Comparison of ENCODE assay signal across 24 cellular contexts in the genomic region with DNA sequence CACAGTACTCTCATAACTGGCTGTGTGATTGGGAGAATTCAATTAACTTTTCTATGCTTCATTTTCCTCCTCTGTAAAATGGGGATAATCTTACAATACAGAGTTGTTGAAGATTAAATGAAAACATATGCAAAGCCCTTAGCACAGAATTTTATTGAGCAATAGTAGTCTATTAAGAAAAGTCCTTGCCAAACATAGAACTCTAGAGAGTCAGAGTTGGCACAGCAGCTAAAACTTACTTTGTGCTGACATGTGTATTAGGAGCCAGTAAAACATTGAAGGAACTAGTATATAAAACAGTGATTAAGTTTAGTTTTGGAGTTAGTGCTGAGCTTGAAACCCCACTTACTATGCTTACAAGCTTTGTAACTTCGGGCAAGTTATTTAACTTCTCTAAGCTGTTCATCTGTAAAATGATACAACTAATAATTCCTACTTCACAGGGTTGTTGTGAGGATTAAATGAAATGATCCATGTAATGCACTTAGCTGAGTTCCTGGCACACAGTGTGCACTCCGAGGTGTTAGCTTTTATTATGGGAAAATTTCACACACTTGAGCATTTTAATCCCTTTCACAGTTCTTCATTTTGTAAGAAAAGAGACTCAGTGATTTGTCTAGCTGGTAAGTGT. TPM values are rescaled to one million over a fixed set of nuclear protein-coding genes. Genes with fewer than 3 reads are reported as not detected.
"Had no signal": no experiment of that assay in that cellular context is flagged by ENCODE, and none has a peak within 500 bp of the region (broad histone marks: within the 10 kb centered on the region; RNA-seq: fewer than 3 reads in every experiment).

No MANE protein-coding gene starts in this region.

- DNase-seq: effector CD4-positive, alpha-beta T cell; endodermal cell; erythroblast; gastrocnemius medialis; mesendoderm; naive B cell; occipital lobe; pancreas; right lobe of liver; spleen; stimulated activated CD4-positive, alpha-beta T cell treated with anti-CD3 and anti-CD28 coated beads, Interleukin-15, amount 100 ng/mL, for 24 hours; stimulated activated CD4-positive, alpha-beta T cell treated with anti-CD3 and anti-CD28 coated beads, Interleukin-1b, Interleukin-23, amount 100 ng/mL, for 48 hours; stimulated activated CD4-positive, alpha-beta T cell treated with anti-CD3 and anti-CD28 coated beads, Interleukin-4, amount 100 ng/mL, for 24 hours; substantia nigra; transverse colon had no signal

- ATAC-seq: gastrocnemius medialis; pancreas; stimulated activated memory B cell treated with anti-CD40 and anti-IgM and Interleukin-4, amounts not matched to agents 10 μg/mL and 1 μg/mL and 100 μg/mL, for 72 hours had no signal

- H3K27me3 ChIP-seq: gastrocnemius medialis, pancreas, right lobe of liver, transverse colon had no signal

- H3K9me3 ChIP-seq: gastrocnemius medialis, pancreas, right lobe of liver, spleen, thoracic aorta, transverse colon had no signal

- H3K36me3 ChIP-seq: gastrocnemius medialis, pancreas, right lobe of liver, spleen, thoracic aorta, transverse colon had no signal

- H3K27ac ChIP-seq: coronary artery, gastrocnemius medialis, pancreas, right lobe of liver, spleen, thoracic aorta, transverse colon had no signal

- H3K4me1 ChIP-seq: gastrocnemius medialis, pancreas, right lobe of liver, spleen, transverse colon had no signal

- H3K4me3 ChIP-seq: coronary artery, gastrocnemius medialis, pancreas, right lobe of liver, spleen, thoracic aorta, transverse colon had no signal

RNA-seq across cellular contexts. Expression of gene GRIN3A, which starts 20.0 kb away (rescaled TPM):
- total RNA-seq: chondrocyte, dermis microvascular lymphatic vessel endothelial cell, endodermal cell, endothelial cell of umbilical vein, fibroblast of lung, fibroblast of villous mesenchyme, gastrocnemius medialis, lung microvascular endothelial cell had no signal
